31 cellular contexts compared by ENCODE assay signal in the genomic region with DNA sequence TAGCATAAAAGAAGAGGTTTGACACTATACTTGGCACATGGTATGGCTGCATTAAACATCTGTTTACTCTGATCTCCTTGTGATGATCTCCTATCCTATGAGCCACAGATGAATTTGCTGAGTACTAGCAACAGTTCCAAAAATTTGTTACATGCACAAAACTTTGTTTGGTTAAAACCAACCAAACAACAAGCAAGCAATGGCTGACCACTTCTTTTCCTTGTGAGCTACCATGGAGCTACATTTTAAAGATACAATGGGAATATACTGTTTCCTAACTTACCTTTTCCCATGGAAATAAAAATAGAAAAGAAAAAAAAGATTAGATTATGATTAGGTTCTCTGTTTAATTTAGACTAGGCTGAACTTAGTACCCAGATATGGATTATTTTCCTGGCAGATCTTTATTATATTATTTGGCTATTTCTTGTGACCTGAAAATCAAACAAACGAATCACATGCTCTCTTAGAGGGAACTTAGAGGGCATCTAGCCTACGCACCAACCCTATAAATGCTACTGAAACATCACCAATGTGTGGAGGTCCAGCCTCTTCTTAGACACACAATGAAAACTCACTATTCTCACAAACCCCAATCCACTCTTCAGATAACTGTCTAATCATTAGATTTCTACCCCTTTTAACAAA.
DNase-seq lines count a peak whose midpoint lies in the region; ATAC-seq and TF ChIP-seq lines count a peak whose summit lies in the region.
"Had no signal": no experiment of that assay in that cellular context is flagged by ENCODE, and none has a peak within 500 bp of the region (broad histone marks: within the 10 kb centered on the region; RNA-seq: fewer than 3 reads in every experiment).

No MANE protein-coding gene starts in this region.

- H3K36me3 ChIP-seq in right lobe of liver (no peaks in the 10 kb centered on the region), aorta (ENCODE audit: control insufficient read depth in 1 of 2, insufficient read depth in 2 of 2, low read length in 1 of 2) (no peaks in the 10 kb centered on the region)
- H3K36me3 ChIP-seq: gastrocnemius medialis, left lung, right atrium auricular region, thoracic aorta, vagina had no signal

- H3K9me3 ChIP-seq in right lobe of liver (no peaks in the 10 kb centered on the region), aorta (ENCODE audit: control insufficient read depth, low read length) (no peaks in the 10 kb centered on the region)
- H3K9me3 ChIP-seq: A549, BE2C, esophagus muscularis mucosa, gastrocnemius medialis, left lung, right atrium auricular region, spleen, thoracic aorta, vagina had no signal

- DNase-seq in activated CD4-positive, alpha-beta T cell treated with anti-CD3 and anti-CD28 coated beads, Interleukin-2, amount 10 ng/mL, durations not matched to agents 24 days and 14 days = no peak
- DNase-seq in activated CD4-positive, alpha-beta T cell treated with anti-CD3 and anti-CD28 coated beads, Interleukin-2, amount 50 U/mL, for 1 hour = no peak
- no peak for DNase-seq in activated T-helper 2 cell treated with anti-CD3 and anti-CD28 coated beads, Interferon-gamma antibody, Interleukin-2, Interleukin-4, amounts not matched to agents 10 μg/mL and 5 μg/mL and 100 μg/mL, durations not matched to agents 14 hours and 24 hours and 36 hours (ENCODE audit: low spot score)
- DNase-seq in right lobe of liver (no peak), endothelial cell (ENCODE audit: low spot score) (no peak), aorta (no peak), caudate nucleus (lab: John Stamatoyannopoulos, UW) (no peak)
- DNase-seq: activated CD4-positive, alpha-beta T cell treated with anti-CD3 and anti-CD28 coated beads, Interleukin-2, amount 10 ng/mL, durations not matched to agents 7 days and 5 days; BE2C; effector CD8-positive, alpha-beta T cell; gastrocnemius medialis; hippocampal formation; immature natural killer cell; KG1; left lung; midbrain; naive thymus-derived CD8-positive, alpha-beta T cell; NCI-H510A; NK-92 treated with Interleukin-12 subunit alpha and Interleukin-12 subunit beta, amount 100 ng/mL, for 24 hours; SIG-M5; spleen; stimulated activated CD4-positive, alpha-beta T cell treated with anti-CD3 and anti-CD28 coated beads, Interleukin-2, amount 100 ng/mL, for 48 hours had no signal

- 56% methylated on average over 2 of the region's 2 CpGs for WGBS in right lobe of liver (ENCODE audit: insufficient coverage, low coverage, low lambda C conversion rate, missing lambda C conversion rate)
- 75 to 84% methylated on average over 2 of the region's 2 CpGs for WGBS in aorta, 2 donors

- ATAC-seq in GM18502 (IDR thresholded peaks at IDR 0.05; ENCODE audit: poor library complexity, unreplicated experiment) (peak; percentile 8), right lobe of liver (peak; percentile 69 to 84 (median 81)), aorta (ENCODE audit: low FRiP score) (no peak)
- ATAC-seq: A549; gastrocnemius medialis; GM23338; left lung; naive thymus-derived CD8-positive, alpha-beta T cell; Panc1; stimulated activated memory B cell treated with anti-CD40 and anti-IgM and Interleukin-4, amounts not matched to agents 10 μg/mL and 1 μg/mL and 100 μg/mL, for 72 hours had no signal

- peak overlapping the region; percentile 76 for H3K27ac Mint-ChIP-seq in activated CD4-positive, alpha-beta T cell treated with anti-CD3 and anti-CD28 coated beads, Interleukin-2, amount 10 ng/mL, durations not matched to agents 24 days and 14 days
- H3K27ac Mint-ChIP-seq in activated T-helper 2 cell treated with anti-CD3 and anti-CD28 coated beads, Interferon-gamma antibody, Interleukin-2, Interleukin-4, amounts not matched to agents 10 μg/mL and 5 μg/mL and 100 μg/mL, durations not matched to agents 14 hours and 24 hours and 36 hours = peak overlapping the region; percentile 64
- no peak overlapping the region for H3K27ac Mint-ChIP-seq in endothelial cell (ENCODE audit: unreplicated experiment)
- H3K27ac Mint-ChIP-seq: GM23338; stimulated activated memory B cell treated with anti-CD40 and anti-IgM and Interleukin-4, amounts not matched to agents 10 μg/mL and 1 μg/mL and 100 μg/mL, for 72 hours had no signal

- no peak for TF ChIP-seq POLR2A in right lobe of liver (IDR thresholded peaks at IDR 0.05)

- intact Hi-C loops in activated CD4-positive, alpha-beta T cell treated with anti-CD3 and anti-CD28 coated beads, Interleukin-2, amount 10 ng/mL, durations not matched to agents 24 days and 14 days (cut with micrococcal nuclease) = no loop called here
- intact Hi-C loops in activated T-helper 2 cell treated with anti-CD3 and anti-CD28 coated beads, Interferon-gamma antibody, Interleukin-2, Interleukin-4, amounts not matched to agents 10 μg/mL and 5 μg/mL and 100 μg/mL, durations not matched to agents 14 hours and 24 hours and 36 hours (cut with micrococcal nuclease) = no loop called here
- intact Hi-C loops in right lobe of liver (cut with DNase I) = no loop called here
- intact Hi-C loops in aorta (cut with DNase I) = no loop called here

- H3K36me3 Mint-ChIP-seq in activated CD4-positive, alpha-beta T cell treated with anti-CD3 and anti-CD28 coated beads, Interleukin-2, amount 10 ng/mL, durations not matched to agents 24 days and 14 days (ENCODE audit: low read depth) = peaks cover 70% of the 10 kb centered on the region
- H3K36me3 Mint-ChIP-seq in activated T-helper 2 cell treated with anti-CD3 and anti-CD28 coated beads, Interferon-gamma antibody, Interleukin-2, Interleukin-4, amounts not matched to agents 10 μg/mL and 5 μg/mL and 100 μg/mL, durations not matched to agents 14 hours and 24 hours and 36 hours (ENCODE audit: low read depth) = peaks cover 79% of the 10 kb centered on the region
- no peaks in the 10 kb centered on the region for H3K36me3 Mint-ChIP-seq in endothelial cell (ENCODE audit: low read depth, unreplicated experiment)

- H3K9me3 Mint-ChIP-seq in activated CD4-positive, alpha-beta T cell treated with anti-CD3 and anti-CD28 coated beads, Interleukin-2, amount 10 ng/mL, durations not matched to agents 24 days and 14 days = peaks cover 13% of the 10 kb centered on the region
- peaks cover 15% of the 10 kb centered on the region for H3K9me3 Mint-ChIP-seq in activated T-helper 2 cell treated with anti-CD3 and anti-CD28 coated beads, Interferon-gamma antibody, Interleukin-2, Interleukin-4, amounts not matched to agents 10 μg/mL and 5 μg/mL and 100 μg/mL, durations not matched to agents 14 hours and 24 hours and 36 hours
- H3K9me3 Mint-ChIP-seq in endothelial cell (ENCODE audit: unreplicated experiment) = no peaks in the 10 kb centered on the region
- H3K9me3 Mint-ChIP-seq: GM23338; immature natural killer cell; naive thymus-derived CD8-positive, alpha-beta T cell; stimulated activated memory B cell treated with anti-CD40 and anti-IgM and Interleukin-4, amounts not matched to agents 10 μg/mL and 1 μg/mL and 100 μg/mL, for 72 hours had no signal

- H3K27ac ChIP-seq in right lobe of liver (peak overlapping the region in 2 of 3 donors; percentile 1 to 8), aorta (ENCODE audit: low read depth in 1 of 2, low read length in 2 of 2) (no peak overlapping the region), caudate nucleus (ENCODE audit: low read depth, low read length) (no peak overlapping the region)
- H3K27ac ChIP-seq: A549, esophagus muscularis mucosa, gastrocnemius medialis, left lung, right atrium auricular region, spleen, thoracic aorta, vagina had no signal

- no peaks in the 10 kb centered on the region for H3K27me3 Mint-ChIP-seq in activated CD4-positive, alpha-beta T cell treated with anti-CD3 and anti-CD28 coated beads, Interleukin-2, amount 10 ng/mL, durations not matched to agents 24 days and 14 days
- H3K27me3 Mint-ChIP-seq in activated T-helper 2 cell treated with anti-CD3 and anti-CD28 coated beads, Interferon-gamma antibody, Interleukin-2, Interleukin-4, amounts not matched to agents 10 μg/mL and 5 μg/mL and 100 μg/mL, durations not matched to agents 14 hours and 24 hours and 36 hours (ENCODE audit: low read depth) = no peaks in the 10 kb centered on the region
- H3K27me3 Mint-ChIP-seq in endothelial cell (ENCODE audit: unreplicated experiment) = no peaks in the 10 kb centered on the region
- H3K27me3 Mint-ChIP-seq: activated CD4-positive, alpha-beta T cell treated with anti-CD3 and anti-CD28 coated beads, Interleukin-2, amount 10 ng/mL, durations not matched to agents 7 days and 5 days; naive thymus-derived CD8-positive, alpha-beta T cell; stimulated activated memory B cell treated with anti-CD40 and anti-IgM and Interleukin-4, amounts not matched to agents 10 μg/mL and 1 μg/mL and 100 μg/mL, for 72 hours had no signal

- no peak for TF ChIP-seq CTCF in right lobe of liver (IDR thresholded peaks at IDR 0.05)
- no peak for TF ChIP-seq CTCF in endothelial cell (IDR thresholded peaks at IDR 0.05; ENCODE audit: unreplicated experiment)

- H3K4me1 ChIP-seq in right lobe of liver = peaks cover 0 to 9% (median 5%) of the 10 kb centered on the region in 4 donors
- no peaks in the 10 kb centered on the region for H3K4me1 ChIP-seq in aorta (ENCODE audit: control insufficient read depth in 1 of 2, insufficient read depth in 2 of 2, low read length in 2 of 2)
- H3K4me1 ChIP-seq: BE2C, gastrocnemius medialis, left lung, right atrium auricular region had no signal

- no peaks in the 10 kb centered on the region for H3K27me3 ChIP-seq in right lobe of liver
- no peaks in the 10 kb centered on the region for H3K27me3 ChIP-seq in aorta (ENCODE audit: control insufficient read depth in 1 of 2, insufficient read depth in 2 of 2, low read length in 1 of 2)
- H3K27me3 ChIP-seq: BE2C, esophagus muscularis mucosa, gastrocnemius medialis, left lung, right atrium auricular region, spleen, vagina had no signal

- peak overlapping the region; percentile 34 for H3K4me3 Mint-ChIP-seq in activated CD4-positive, alpha-beta T cell treated with anti-CD3 and anti-CD28 coated beads, Interleukin-2, amount 10 ng/mL, durations not matched to agents 24 days and 14 days
- no peak overlapping the region for H3K4me3 Mint-ChIP-seq in activated T-helper 2 cell treated with anti-CD3 and anti-CD28 coated beads, Interferon-gamma antibody, Interleukin-2, Interleukin-4, amounts not matched to agents 10 μg/mL and 5 μg/mL and 100 μg/mL, durations not matched to agents 14 hours and 24 hours and 36 hours (ENCODE audit: low read depth)
- no peak overlapping the region for H3K4me3 Mint-ChIP-seq in endothelial cell (ENCODE audit: unreplicated experiment)
- H3K4me3 Mint-ChIP-seq: activated CD4-positive, alpha-beta T cell treated with anti-CD3 and anti-CD28 coated beads, Interleukin-2, amount 10 ng/mL, durations not matched to agents 7 days and 5 days; GM23338; immature natural killer cell; stimulated activated memory B cell treated with anti-CD40 and anti-IgM and Interleukin-4, amounts not matched to agents 10 μg/mL and 1 μg/mL and 100 μg/mL, for 72 hours had no signal

- peaks cover 56% of the 10 kb centered on the region for H3K4me1 Mint-ChIP-seq in activated CD4-positive, alpha-beta T cell treated with anti-CD3 and anti-CD28 coated beads, Interleukin-2, amount 10 ng/mL, durations not matched to agents 24 days and 14 days
- H3K4me1 Mint-ChIP-seq in activated T-helper 2 cell treated with anti-CD3 and anti-CD28 coated beads, Interferon-gamma antibody, Interleukin-2, Interleukin-4, amounts not matched to agents 10 μg/mL and 5 μg/mL and 100 μg/mL, durations not matched to agents 14 hours and 24 hours and 36 hours (ENCODE audit: low read depth) = peaks cover 64% of the 10 kb centered on the region
- H3K4me1 Mint-ChIP-seq in endothelial cell (ENCODE audit: unreplicated experiment) = no peaks in the 10 kb centered on the region
- H3K4me1 Mint-ChIP-seq: GM23338 had no signal

- no peak overlapping the region for H3K4me3 ChIP-seq in right lobe of liver
- H3K4me3 ChIP-seq in aorta (ENCODE audit: low read length in 2 of 2) = no peak overlapping the region
- H3K4me3 ChIP-seq: A549, esophagus muscularis mucosa, gastrocnemius medialis, GM23338, left lung, right atrium auricular region, spleen, thoracic aorta, vagina had no signal

Comparison
In these comparisons a context has a peak if more than half of its experiments do, and no peak if none do; other contexts are left out.
1. H3K27ac ChIP-seq: peak in right lobe of liver (2 of 3); none in aorta (0 of 2) and caudate nucleus (single experiment).